20 cellular contexts compared by ENCODE assay signal in genomic region chr3:111824351-111824750, GRCh38. TPM values are rescaled to one million over a fixed set of nuclear protein-coding genes. Genes with fewer than 3 reads are reported as not detected.
A peak's percentile ranks its signal among the peaks of the same experiment; 100 is the strongest.
DNase-seq lines count a peak whose midpoint lies in the region; ATAC-seq and TF ChIP-seq lines count a peak whose summit lies in the region.
"Had no signal": no experiment of that assay in that cellular context is flagged by ENCODE, and none has a peak within 500 bp of the region (broad histone marks: within the 10 kb centered on the region; RNA-seq: fewer than 3 reads in every experiment).

No MANE protein-coding gene starts in this region.

- no peak overlapping the region for H3K4me3 Mint-ChIP-seq in endothelial cell (ENCODE audit: unreplicated experiment)
- no peak overlapping the region for H3K4me3 Mint-ChIP-seq in neural progenitor cell
- H3K4me3 Mint-ChIP-seq: B cell; CD4-positive, alpha-beta memory T cell; H9 had no signal

- H3K27ac Mint-ChIP-seq in endothelial cell (ENCODE audit: unreplicated experiment) (peak overlapping the region; percentile 48), neural progenitor cell (no peak overlapping the region)
- H3K27ac Mint-ChIP-seq: B cell; CD4-positive, alpha-beta memory T cell; H9 had no signal

- H3K27me3 Mint-ChIP-seq in endothelial cell (ENCODE audit: unreplicated experiment) (no peaks in the 10 kb centered on the region), neural progenitor cell (ENCODE audit: insufficient read depth, low read depth) (peaks cover 2% of the 10 kb centered on the region)
- H3K27me3 Mint-ChIP-seq: CD4-positive, alpha-beta memory T cell had no signal

- no peak overlapping the region for H3K4me3 ChIP-seq in SK-N-SH (ENCODE audit: low read depth in 2 of 2, low read length in 1 of 2)
- H3K4me3 ChIP-seq in neural progenitor cell, result no peak overlapping the region
- no peak overlapping the region for H3K4me3 ChIP-seq in subcutaneous abdominal adipose tissue (ENCODE audit: low read depth in 1 of 5, low read length in 5 of 5)
- H3K4me3 ChIP-seq: SJCRH30 had no signal

- no peak for ATAC-seq in SK-N-SH treated with all-trans-retinoic acid at 6 μM for 48 hours
- ATAC-seq in GM18505 (IDR thresholded peaks at IDR 0.05; ENCODE audit: unreplicated experiment), result no peak
- no peak for ATAC-seq in GM18909 (IDR thresholded peaks at IDR 0.05; ENCODE audit: poor library complexity, unreplicated experiment)

- POLR2A ChIA-PET in SK-N-SH (lab: Yijun Ruan, JAX), result no interaction called here

- H3K9me2 ChIP-seq in SK-N-SH, result no peaks in the 10 kb centered on the region

- H3K4me2 ChIP-seq in SK-N-SH, result no peak overlapping the region
- H3K4me2 ChIP-seq in neural progenitor cell, result no peak overlapping the region

- CTCF ChIA-PET in SK-N-SH (lab: Yijun Ruan, JAX), result interaction anchor here (1.2 kb wide), 1 partner anchor 107 kb away, joined by 3 read pairs; no protein-coding TSS in a partner anchor

- peaks cover 24% of the 10 kb centered on the region for H3K4me1 Mint-ChIP-seq in endothelial cell (ENCODE audit: unreplicated experiment)
- no peaks in the 10 kb centered on the region for H3K4me1 Mint-ChIP-seq in neural progenitor cell
- H3K4me1 Mint-ChIP-seq: B cell, H9 had no signal

- no peaks in the 10 kb centered on the region for H3F3A ChIP-seq in SK-N-SH (replicated peaks; ENCODE audit: insufficient read depth)
- no peaks in the 10 kb centered on the region for H3F3A ChIP-seq in neural progenitor cell (ENCODE audit: low read depth)

- H2AFZ ChIP-seq in SK-N-SH (ENCODE audit: low read depth) (peak overlapping the region; percentile 65; the same call in 1 of the 2 replicates), neural progenitor cell (replicated peaks) (peak overlapping the region; percentile 20)

- H3K36me3 ChIP-seq in SK-N-SH (replicated peaks in 1 of 2; ENCODE audit: control insufficient read depth in 1 of 2, insufficient read depth in 2 of 2, low read length in 1 of 2) (peaks cover 0 to 2% of the 10 kb centered on the region in 2 experiments), neural progenitor cell (no peaks in the 10 kb centered on the region), subcutaneous abdominal adipose tissue (ENCODE audit: control insufficient read depth in 5 of 5, insufficient read depth in 5 of 5, low read length in 5 of 5) (no peaks in the 10 kb centered on the region)
- H3K36me3 ChIP-seq: SJCRH30 had no signal

- H3K9ac ChIP-seq in SK-N-SH, result no peak overlapping the region
- H3K9ac ChIP-seq in neural progenitor cell, result no peak overlapping the region
- no peak overlapping the region for H3K9ac ChIP-seq in subcutaneous abdominal adipose tissue (ENCODE audit: low read length in 5 of 5)

- H3K27me3 ChIP-seq in SK-N-SH (ENCODE audit: insufficient read depth), result no peaks in the 10 kb centered on the region
- H3K27me3 ChIP-seq in neural progenitor cell, result no peaks in the 10 kb centered on the region
- H3K27me3 ChIP-seq in subcutaneous abdominal adipose tissue (ENCODE audit: control insufficient read depth in 5 of 5, insufficient read depth in 4 of 5, low read length in 5 of 5), result no peaks in the 10 kb centered on the region
- H3K27me3 ChIP-seq: SJCRH30 had no signal

- H4K20me1 ChIP-seq in SK-N-SH (ENCODE audit: insufficient read depth) (no peaks in the 10 kb centered on the region), neural progenitor cell (ENCODE audit: low read depth) (no peaks in the 10 kb centered on the region)

- H3K9me3 Mint-ChIP-seq in endothelial cell (ENCODE audit: unreplicated experiment) (no peaks in the 10 kb centered on the region), neural progenitor cell (no peaks in the 10 kb centered on the region)
- H3K9me3 Mint-ChIP-seq: H9 had no signal

- TF ChIP-seq CTCF in SK-N-SH (IDR thresholded peaks at IDR 0.05) (no peak), endothelial cell (IDR thresholded peaks at IDR 0.05; ENCODE audit: unreplicated experiment) (no peak), neural progenitor cell (IDR thresholded peaks at IDR 0.05) (no peak)

- no peak for TF ChIP-seq EP300 in SK-N-SH (IDR thresholded peaks at IDR 0.05; ENCODE audit: borderline replicate concordance in 1 of 2, low read depth in 1 of 2, low read length in 1 of 2)

- TF ChIP-seq RAD21 in SK-N-SH (IDR thresholded peaks at IDR 0.05; ENCODE audit: low read length), result no peak

- no peaks in the 10 kb centered on the region; the same call in 1 of the 2 replicates for H3K9me3 ChIP-seq in SK-N-SH
- no peaks in the 10 kb centered on the region for H3K9me3 ChIP-seq in neural progenitor cell (ENCODE audit: low read depth)
- peaks cover 0 to 6% (median 0%) of the 10 kb centered on the region in 5 donors for H3K9me3 ChIP-seq in subcutaneous abdominal adipose tissue (ENCODE audit: control insufficient read depth in 5 of 5, low read length in 5 of 5)

- H3K4me1 ChIP-seq in SK-N-SH (ENCODE audit: control insufficient read depth in 1 of 2, insufficient read depth in 2 of 2, low read depth in 1 of 2, low read length in 1 of 2) (no peaks in the 10 kb centered on the region), neural progenitor cell (no peaks in the 10 kb centered on the region), subcutaneous abdominal adipose tissue (ENCODE audit: control insufficient read depth in 5 of 5, insufficient read depth in 5 of 5, low read length in 5 of 5) (peaks cover 6 to 20% (median 13%) of the 10 kb centered on the region in 5 donors)

- H3K36me3 Mint-ChIP-seq in endothelial cell (ENCODE audit: low read depth, unreplicated experiment) (peaks cover 2% of the 10 kb centered on the region), neural progenitor cell (no peaks in the 10 kb centered on the region)

- no peak for TF ChIP-seq POLR2A in GM18505 (IDR thresholded peaks at IDR 0.05; ENCODE audit: borderline replicate concordance, extremely low read depth, insufficient read depth, insufficient read length)

- DNase-seq in SK-N-SH (no peak), endothelial cell (ENCODE audit: low spot score) (no peak), neural progenitor cell (ENCODE audit: low spot score) (no peak), T-helper 9 cell (no peak)
- DNase-seq: CD4-positive, alpha-beta memory T cell; H9; NCI-H1417; NCI-H2029; NCI-H2171; NCI-H446; NCI-H69; NK-92 treated with Interleukin-12 subunit alpha and Interleukin-12 subunit beta, amount 100 ng/mL, for 24 hours had no signal

- no peaks in the 10 kb centered on the region for H3K79me2 ChIP-seq in SK-N-SH (ENCODE audit: insufficient read depth)
- H3K79me2 ChIP-seq in neural progenitor cell (ENCODE audit: low read depth), result no peaks in the 10 kb centered on the region

- H3K27ac ChIP-seq in SK-N-SH (ENCODE audit: low read depth in 2 of 2, low read length in 1 of 2) (no peak overlapping the region), neural progenitor cell (no peak overlapping the region), subcutaneous abdominal adipose tissue (ENCODE audit: low read depth, low read length) (peak overlapping the region; percentile 35)
- H3K27ac ChIP-seq: 22Rv1, RWPE1, SJCRH30 had no signal

- WGBS in SK-N-SH (ENCODE audit: low lambda C conversion rate), result 72% methylated on average over 4 of the region's 4 CpGs

TF ChIP-seq in SK-N-SH, 30 proteins besides CTCF, POLR2A, EP300 and RAD21 (continues in another document):
- no peak for TF ChIP-seq GATA2 (CRISPR knock-in tag; IDR thresholded peaks at IDR 0.05)
- TF ChIP-seq TCF12 (IDR thresholded peaks at IDR 0.05), result no peak
- no peak for TF ChIP-seq YY1 (IDR thresholded peaks at IDR 0.05; ENCODE audit: low read depth)
- TF ChIP-seq FOSL2 (IDR thresholded peaks at IDR 0.05; ENCODE audit: borderline replicate concordance, low read depth), result no peak
- no peak for TF ChIP-seq MEF2A (IDR thresholded peaks at IDR 0.05; ENCODE audit: borderline replicate concordance, low read depth)
- no peak for TF ChIP-seq RXRA (IDR thresholded peaks at IDR 0.05; ENCODE audit: borderline replicate concordance, low read depth)
- TF ChIP-seq USF2 (IDR thresholded peaks at IDR 0.05; ENCODE audit: borderline replicate concordance, low read depth, low read length), result no peak

TF ChIP-seq in SK-N-SH treated with all-trans-retinoic acid at 6 μM for 48 hours, 23 proteins besides CTCF, POLR2A, EP300 and RAD21 (continues in another document):
- no peak for TF ChIP-seq ZFP30 (CRISPR knock-in tag; IDR thresholded peaks at IDR 0.05)
- no peak for TF ChIP-seq ISL1 (CRISPR knock-in tag; IDR thresholded peaks at IDR 0.05)
- no peak for TF ChIP-seq ARNTL (CRISPR knock-in tag; IDR thresholded peaks at IDR 0.05; ENCODE audit: borderline replicate concordance, low read depth)
- no peak for TF ChIP-seq ZNF70 (CRISPR knock-in tag; IDR thresholded peaks at IDR 0.05)
- TF ChIP-seq OSR1 (CRISPR knock-in tag; IDR thresholded peaks at IDR 0.05), result no peak
- no peak for TF ChIP-seq ZFP3 (CRISPR knock-in tag; IDR thresholded peaks at IDR 0.05)
- no peak for TF ChIP-seq GLIS3 (CRISPR knock-in tag; IDR thresholded peaks at IDR 0.05)
- TF ChIP-seq, protein P1, sequence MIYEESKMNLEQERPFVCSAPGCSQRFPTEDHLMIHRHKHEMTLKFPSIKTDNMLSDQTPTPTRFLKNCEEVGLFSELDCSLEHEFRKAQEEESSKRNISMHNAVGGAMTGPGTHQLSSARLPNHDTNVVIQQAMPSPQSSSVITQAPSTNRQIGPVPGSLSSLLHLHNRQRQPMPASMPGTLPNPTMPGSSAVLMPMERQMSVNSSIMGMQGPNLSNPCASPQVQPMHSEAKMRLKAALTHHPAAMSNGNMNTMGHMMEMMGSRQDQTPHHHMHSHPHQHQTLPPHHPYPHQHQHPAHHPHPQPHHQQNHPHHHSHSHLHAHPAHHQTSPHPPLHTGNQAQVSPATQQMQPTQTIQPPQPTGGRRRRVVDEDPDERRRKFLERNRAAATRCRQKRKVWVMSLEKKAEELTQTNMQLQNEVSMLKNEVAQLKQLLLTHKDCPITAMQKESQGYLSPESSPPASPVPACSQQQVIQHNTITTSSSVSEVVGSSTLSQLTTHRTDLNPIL (CRISPR knock-in tag; IDR thresholded peaks at IDR 0.05; ENCODE audit: low read depth), result no peak
- TF ChIP-seq, protein P2, sequence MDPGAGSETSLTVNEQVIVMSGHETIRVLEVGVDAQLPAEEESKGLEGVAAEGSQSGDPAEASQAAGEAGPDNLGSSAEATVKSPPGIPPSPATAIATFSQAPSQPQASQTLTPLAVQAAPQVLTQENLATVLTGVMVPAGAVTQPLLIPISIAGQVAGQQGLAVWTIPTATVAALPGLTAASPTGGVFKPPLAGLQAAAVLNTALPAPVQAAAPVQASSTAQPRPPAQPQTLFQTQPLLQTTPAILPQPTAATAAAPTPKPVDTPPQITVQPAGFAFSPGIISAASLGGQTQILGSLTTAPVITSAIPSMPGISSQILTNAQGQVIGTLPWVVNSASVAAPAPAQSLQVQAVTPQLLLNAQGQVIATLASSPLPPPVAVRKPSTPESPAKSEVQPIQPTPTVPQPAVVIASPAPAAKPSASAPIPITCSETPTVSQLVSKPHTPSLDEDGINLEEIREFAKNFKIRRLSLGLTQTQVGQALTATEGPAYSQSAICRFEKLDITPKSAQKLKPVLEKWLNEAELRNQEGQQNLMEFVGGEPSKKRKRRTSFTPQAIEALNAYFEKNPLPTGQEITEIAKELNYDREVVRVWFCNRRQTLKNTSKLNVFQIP (CRISPR knock-in tag; IDR thresholded peaks at IDR 0.05; ENCODE audit: borderline replicate concordance, low read depth), result no peak

RNA-seq across cellular contexts. Expression of gene PHLDB2, which starts 34.7 kb away (rescaled TPM):
- polyA plus RNA-seq in SK-N-SH (2012; rRNA removed), result 18.0 and 23.3 TPM in 2 replicates
- polyA plus RNA-seq in SK-N-SH (2012; cell fraction: cytosol; rRNA removed), result 18.0 and 21.5 TPM in 2 replicates
- polyA plus RNA-seq in SK-N-SH (2012; cell fraction: nucleus; rRNA removed), result 36.7 and 73.8 TPM in 2 replicates
- total RNA-seq in endothelial cell (ENCODE audit: unreplicated experiment) (47.8 TPM), neural progenitor cell (ENCODE audit: low replicate concordance) (12.8 and 15.9 TPM in 2 replicates)
